Comparison of ENCODE assay signal across 2 cellular contexts in genomic region chr1:196661345-196661744, GRCh38.
TF ChIP-seq lines count a peak whose summit lies in the region.

No MANE protein-coding gene starts in this region.

TF ChIP-seq in HepG2, 621 proteins besides CTCF, POLR2A, EP300 and RAD21 (continued from another document):
- TF ChIP-seq FOXA1 (IDR thresholded peaks at IDR 0.05) (no peak), FOXA1 (CRISPR knock-in tag; IDR thresholded peaks at IDR 0.05) (no peak), CEBPB (IDR thresholded peaks at IDR 0.05; ENCODE audit: borderline replicate concordance, low read depth, low read length) (no peak), PCBP1 (IDR thresholded peaks at IDR 0.05; ENCODE audit: borderline replicate concordance, low read depth, low read length) (no peak), RARG (CRISPR knock-in tag; IDR thresholded peaks at IDR 0.05; ENCODE audit: low read depth) (no peak), ZNF256 (CRISPR knock-in tag; conservative IDR thresholded peaks at IDR 0.05) (no peak), FOXK1 (CRISPR knock-in tag; IDR thresholded peaks at IDR 0.05; ENCODE audit: borderline replicate concordance, low read depth) (no peak), FOXO4 (CRISPR knock-in tag; conservative IDR thresholded peaks at IDR 0.05) (no peak), PPARG (CRISPR knock-in tag; conservative IDR thresholded peaks at IDR 0.05) (no peak), ZNF607 (CRISPR knock-in tag; IDR thresholded peaks at IDR 0.05; ENCODE audit: borderline replicate concordance) (no peak)
- TF ChIP-seq, protein P1, sequence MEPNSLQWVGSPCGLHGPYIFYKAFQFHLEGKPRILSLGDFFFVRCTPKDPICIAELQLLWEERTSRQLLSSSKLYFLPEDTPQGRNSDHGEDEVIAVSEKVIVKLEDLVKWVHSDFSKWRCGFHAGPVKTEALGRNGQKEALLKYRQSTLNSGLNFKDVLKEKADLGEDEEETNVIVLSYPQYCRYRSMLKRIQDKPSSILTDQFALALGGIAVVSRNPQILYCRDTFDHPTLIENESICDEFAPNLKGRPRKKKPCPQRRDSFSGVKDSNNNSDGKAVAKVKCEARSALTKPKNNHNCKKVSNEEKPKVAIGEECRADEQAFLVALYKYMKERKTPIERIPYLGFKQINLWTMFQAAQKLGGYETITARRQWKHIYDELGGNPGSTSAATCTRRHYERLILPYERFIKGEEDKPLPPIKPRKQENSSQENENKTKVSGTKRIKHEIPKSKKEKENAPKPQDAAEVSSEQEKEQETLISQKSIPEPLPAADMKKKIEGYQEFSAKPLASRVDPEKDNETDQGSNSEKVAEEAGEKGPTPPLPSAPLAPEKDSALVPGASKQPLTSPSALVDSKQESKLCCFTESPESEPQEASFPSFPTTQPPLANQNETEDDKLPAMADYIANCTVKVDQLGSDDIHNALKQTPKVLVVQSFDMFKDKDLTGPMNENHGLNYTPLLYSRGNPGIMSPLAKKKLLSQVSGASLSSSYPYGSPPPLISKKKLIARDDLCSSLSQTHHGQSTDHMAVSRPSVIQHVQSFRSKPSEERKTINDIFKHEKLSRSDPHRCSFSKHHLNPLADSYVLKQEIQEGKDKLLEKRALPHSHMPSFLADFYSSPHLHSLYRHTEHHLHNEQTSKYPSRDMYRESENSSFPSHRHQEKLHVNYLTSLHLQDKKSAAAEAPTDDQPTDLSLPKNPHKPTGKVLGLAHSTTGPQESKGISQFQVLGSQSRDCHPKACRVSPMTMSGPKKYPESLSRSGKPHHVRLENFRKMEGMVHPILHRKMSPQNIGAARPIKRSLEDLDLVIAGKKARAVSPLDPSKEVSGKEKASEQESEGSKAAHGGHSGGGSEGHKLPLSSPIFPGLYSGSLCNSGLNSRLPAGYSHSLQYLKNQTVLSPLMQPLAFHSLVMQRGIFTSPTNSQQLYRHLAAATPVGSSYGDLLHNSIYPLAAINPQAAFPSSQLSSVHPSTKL (CRISPR knock-in tag; IDR thresholded peaks at IDR 0.05): no peak

TF ChIP-seq in WTC11, 78 proteins besides CTCF, POLR2A, EP300 and RAD21 (continued from another document):
- no peak for TF ChIP-seq ATF2 (CRISPR knock-in tag; IDR thresholded peaks at IDR 0.05; ENCODE audit: borderline replicate concordance, low read depth)
- no peak for TF ChIP-seq PRRX2 (CRISPR knock-in tag; IDR thresholded peaks at IDR 0.05)
- TF ChIP-seq E2F5 (CRISPR knock-in tag; IDR thresholded peaks at IDR 0.05): no peak
- TF ChIP-seq ZNF138 (CRISPR knock-in tag; conservative IDR thresholded peaks at IDR 0.05): no peak
- no peak for TF ChIP-seq HMGXB4 (CRISPR knock-in tag; IDR thresholded peaks at IDR 0.05)
- TF ChIP-seq ZBTB21 (CRISPR knock-in tag; IDR thresholded peaks at IDR 0.05; ENCODE audit: borderline replicate concordance): no peak
- TF ChIP-seq TP53 (CRISPR knock-in tag; IDR thresholded peaks at IDR 0.05): no peak
- TF ChIP-seq, protein P2, sequence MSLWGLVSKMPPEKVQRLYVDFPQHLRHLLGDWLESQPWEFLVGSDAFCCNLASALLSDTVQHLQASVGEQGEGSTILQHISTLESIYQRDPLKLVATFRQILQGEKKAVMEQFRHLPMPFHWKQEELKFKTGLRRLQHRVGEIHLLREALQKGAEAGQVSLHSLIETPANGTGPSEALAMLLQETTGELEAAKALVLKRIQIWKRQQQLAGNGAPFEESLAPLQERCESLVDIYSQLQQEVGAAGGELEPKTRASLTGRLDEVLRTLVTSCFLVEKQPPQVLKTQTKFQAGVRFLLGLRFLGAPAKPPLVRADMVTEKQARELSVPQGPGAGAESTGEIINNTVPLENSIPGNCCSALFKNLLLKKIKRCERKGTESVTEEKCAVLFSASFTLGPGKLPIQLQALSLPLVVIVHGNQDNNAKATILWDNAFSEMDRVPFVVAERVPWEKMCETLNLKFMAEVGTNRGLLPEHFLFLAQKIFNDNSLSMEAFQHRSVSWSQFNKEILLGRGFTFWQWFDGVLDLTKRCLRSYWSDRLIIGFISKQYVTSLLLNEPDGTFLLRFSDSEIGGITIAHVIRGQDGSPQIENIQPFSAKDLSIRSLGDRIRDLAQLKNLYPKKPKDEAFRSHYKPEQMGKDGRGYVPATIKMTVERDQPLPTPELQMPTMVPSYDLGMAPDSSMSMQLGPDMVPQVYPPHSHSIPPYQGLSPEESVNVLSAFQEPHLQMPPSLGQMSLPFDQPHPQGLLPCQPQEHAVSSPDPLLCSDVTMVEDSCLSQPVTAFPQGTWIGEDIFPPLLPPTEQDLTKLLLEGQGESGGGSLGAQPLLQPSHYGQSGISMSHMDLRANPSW (CRISPR knock-in tag; conservative IDR thresholded peaks at IDR 0.05; ENCODE audit: low read depth): no peak
- TF ChIP-seq ESRRA (CRISPR knock-in tag; IDR thresholded peaks at IDR 0.05; ENCODE audit: borderline replicate concordance): no peak
- no peak for TF ChIP-seq GABPB1 (CRISPR knock-in tag; IDR thresholded peaks at IDR 0.05)
- TF ChIP-seq TEAD1 (CRISPR knock-in tag; IDR thresholded peaks at IDR 0.05): no peak
- TF ChIP-seq, protein P3, sequence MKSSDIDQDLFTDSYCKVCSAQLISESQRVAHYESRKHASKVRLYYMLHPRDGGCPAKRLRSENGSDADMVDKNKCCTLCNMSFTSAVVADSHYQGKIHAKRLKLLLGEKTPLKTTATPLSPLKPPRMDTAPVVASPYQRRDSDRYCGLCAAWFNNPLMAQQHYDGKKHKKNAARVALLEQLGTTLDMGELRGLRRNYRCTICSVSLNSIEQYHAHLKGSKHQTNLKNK (CRISPR knock-in tag; IDR thresholded peaks at IDR 0.05): no peak
- TF ChIP-seq CDX4 (CRISPR knock-in tag; IDR thresholded peaks at IDR 0.05; ENCODE audit: borderline replicate concordance): no peak
- no peak for TF ChIP-seq GTF2I (CRISPR knock-in tag; conservative IDR thresholded peaks at IDR 0.05)
- no peak for TF ChIP-seq RELA (CRISPR knock-in tag; IDR thresholded peaks at IDR 0.05; ENCODE audit: borderline replicate concordance)
